ENCODE assay signal across 8 cellular contexts in the genomic region with DNA sequence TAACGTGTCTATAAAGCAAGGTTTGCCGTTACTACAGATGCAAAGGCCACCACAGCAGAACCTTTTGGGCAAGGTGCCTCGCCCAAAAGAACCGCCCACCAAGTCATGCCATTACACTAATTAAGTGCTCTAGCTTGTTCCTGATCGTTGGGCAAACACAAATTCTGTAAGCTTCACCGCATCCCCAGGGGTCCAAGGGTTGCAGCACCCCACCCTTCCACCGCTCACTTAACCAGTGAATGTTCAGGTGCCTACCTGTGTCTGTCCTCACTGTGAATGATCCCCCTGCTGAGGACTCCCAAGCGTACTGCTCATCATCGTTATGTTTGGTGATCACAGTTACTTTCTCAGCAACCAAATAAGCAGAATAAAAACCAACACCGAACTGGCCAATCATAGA. TPM values are rescaled to one million over a fixed set of nuclear protein-coding genes. Genes with fewer than 3 reads are reported as not detected.
A peak's percentile ranks its signal among the peaks of the same experiment; 100 is the strongest.
DNase-seq lines count a peak whose midpoint lies in the region; ATAC-seq, FAIRE-seq and TF ChIP-seq lines count a peak whose summit lies in the region.

No MANE protein-coding gene starts in this region.

- no peak for TF ChIP-seq CTCF in GM06990 (IDR thresholded peaks at IDR 0.05; ENCODE audit: insufficient read depth, low read length, poor library complexity, severe bottlenecking)
- no peak for TF ChIP-seq CTCF in PC-3 (conservative IDR thresholded peaks at IDR 0.05; ENCODE audit: low read depth, low read length)
- TF ChIP-seq CTCF in progenitor cell of endocrine pancreas (IDR thresholded peaks at IDR 0.05; ENCODE audit: unreplicated experiment) = no peak

- H3K27ac ChIP-seq in PC-3 (ENCODE audit: low read length) (no peak overlapping the region), aorta (ENCODE audit: low read depth in 1 of 2, low read length in 2 of 2) (no peak overlapping the region)

- intact Hi-C loops in PC-3 (cut with micrococcal nuclease) (no loop called here), aorta (cut with DNase I) (loop anchor here (5.0 to 10.0 kb wide), 2 partner anchors 123 to 229 kb away; partner anchors contain the start of genes ZNF839 (in 2 of the 2) and DYNC1H1 (in 1 of the 2))

- H3K27me3 ChIP-seq in GM06990 (replicated peaks; ENCODE audit: control insufficient read depth, insufficient read depth, low read length) = no peaks in the 10 kb centered on the region
- H3K27me3 ChIP-seq in PC-3 (ENCODE audit: low read length) = no peaks in the 10 kb centered on the region
- H3K27me3 ChIP-seq in aorta (ENCODE audit: control insufficient read depth in 1 of 2, insufficient read depth in 2 of 2, low read length in 1 of 2) = peaks cover 0 to 2% of the 10 kb centered on the region in 2 donors

- TF ChIP-seq POLR2A in erythroblast (IDR thresholded peaks at IDR 0.05; ENCODE audit: low read length) = no peak

- POLR2A ChIA-PET in PC-3 (lab: Charles Lee; ENCODE audit: unreplicated experiment) = interaction anchor here (0.6 kb wide), 1 partner anchor 49 kb away, joined by 3 read pairs; no protein-coding TSS in a partner anchor

- CTCF ChIA-PET in PC-3 (lab: Charles Lee) = interaction anchor here (1.3 kb wide), 1 partner anchor 10 kb away, joined by 3 read pairs; no protein-coding TSS in a partner anchor

- no peak for DNase-seq in GM06990 (ENCODE audit: extremely low read depth, insufficient read length)
- DNase-seq in PC-3 = peak; percentile 15
- DNase-seq in erythroblast (lab: John Stamatoyannopoulos, UW) = peak; percentile 44 to 66
- no peak for DNase-seq in progenitor cell of endocrine pancreas (ENCODE audit: low spot score, unreplicated experiment)
- no peak for DNase-seq in aorta
- DNase-seq in urothelium cell line (ENCODE audit: low spot score) = no peak
- no peak for DNase-seq in NCI-H524 (lab: John Stamatoyannopoulos, UW)
- DNase-seq in activated CD4-positive, alpha-beta T cell treated with anti-CD3 and anti-CD28 coated beads for 4 hours = no peak

- H3K36me3 ChIP-seq in GM06990 (ENCODE audit: control insufficient read depth, insufficient read depth, low read length) (peaks cover 19% of the 10 kb centered on the region), PC-3 (ENCODE audit: low read depth, low read length) (peaks cover 58% of the 10 kb centered on the region), aorta (ENCODE audit: control insufficient read depth in 1 of 2, insufficient read depth in 2 of 2, low read length in 1 of 2) (peaks cover 3 to 5% of the 10 kb centered on the region in 2 donors)

- H3K4me1 Mint-ChIP-seq in progenitor cell of endocrine pancreas (ENCODE audit: low read depth) = peaks cover 56% of the 10 kb centered on the region

- H3K4me2 ChIP-seq in PC-3 (ENCODE audit: low read length) = peak overlapping the region; percentile 94

- H3K27me3 Mint-ChIP-seq in progenitor cell of endocrine pancreas = no peaks in the 10 kb centered on the region

- H2AFZ ChIP-seq in PC-3 (ENCODE audit: low read length) = no peak overlapping the region

- H3F3A ChIP-seq in PC-3 (ENCODE audit: low read length, unreplicated experiment) = peaks cover 20% of the 10 kb centered on the region

- H4K20me1 ChIP-seq in PC-3 (ENCODE audit: low read length) = peaks cover 58% of the 10 kb centered on the region

- H3K4me1 ChIP-seq in PC-3 (ENCODE audit: insufficient read depth, low read length) (peaks cover 35% of the 10 kb centered on the region), aorta (ENCODE audit: control insufficient read depth in 1 of 2, insufficient read depth in 2 of 2, low read length in 2 of 2) (peaks cover 0 to 2% of the 10 kb centered on the region in 2 donors)

- no TSS peak for BruUV-seq in PC-3 (replicated peaks; lab: Mats Ljungman, UMichigan)

- peak overlapping the region; percentile 87 for H3K4me3 Mint-ChIP-seq in progenitor cell of endocrine pancreas (ENCODE audit: low read depth)

- H3K9me3 ChIP-seq in PC-3 (ENCODE audit: low read length) (no peaks in the 10 kb centered on the region), aorta (ENCODE audit: control insufficient read depth, low read length) (no peaks in the 10 kb centered on the region)

- H3K27ac Mint-ChIP-seq in progenitor cell of endocrine pancreas = peak overlapping the region; percentile 98

- peaks cover 62% of the 10 kb centered on the region for H3K79me2 ChIP-seq in PC-3 (ENCODE audit: low read length)

- peak overlapping the region; percentile 91 for H3K9ac ChIP-seq in PC-3 (ENCODE audit: low read length)

- no peak for FAIRE-seq in urothelium cell line (lab: Jason Lieb, UNC)

- H3K4me3 ChIP-seq in GM06990 (replicated peaks; ENCODE audit: low read depth, low read length) (peak overlapping the region; percentile 85), PC-3 (ENCODE audit: low read length) (peak overlapping the region; percentile 86), aorta (ENCODE audit: low read length in 2 of 2) (peak overlapping the region in 1 of 2 donors; percentile 2)

- no peaks in the 10 kb centered on the region for H3K9me3 Mint-ChIP-seq in progenitor cell of endocrine pancreas (ENCODE audit: low read depth)

- no peaks in the 10 kb centered on the region for H3K9me2 ChIP-seq in PC-3 (replicated peaks; ENCODE audit: low read length)

- peaks cover 55% of the 10 kb centered on the region for H3K36me3 Mint-ChIP-seq in progenitor cell of endocrine pancreas (ENCODE audit: insufficient read depth)

- WGBS in aorta, 2 donors = 35 to 38% methylated on average over 10 of the region's 10 CpGs

- ATAC-seq in PC-3 = no peak
- no peak for ATAC-seq in aorta (ENCODE audit: low FRiP score)

RNA-seq across cellular contexts. Expression of gene HSP90AA1, which starts 1.3 kb away (rescaled TPM):
- total RNA-seq in PC-3 (2014; rRNA removed) (671 and 785 TPM in 2 replicates), progenitor cell of endocrine pancreas (796 and 811 TPM in 2 replicates), aorta (100 to 1,000 TPM; 254 to 379 TPM)
- polyA plus RNA-seq in aorta = 100 to 1,000 TPM; 189 to 272 TPM

RNA-seq across cellular contexts. Expression of gene WDR20, which starts 54.2 kb away (rescaled TPM):
- total RNA-seq in PC-3 (2014; rRNA removed) = 23.7 and 24.2 TPM in 2 replicates
- 34.6 and 34.9 TPM in 2 replicates for total RNA-seq in progenitor cell of endocrine pancreas
- total RNA-seq in aorta = 10 to 100 TPM; 27.5 to 35.0 TPM
- 10 to 100 TPM in 1 of 2 donors, 1 to 10 TPM in 1; 6.6 to 15.1 TPM for polyA plus RNA-seq in aorta

Comparison
In these comparisons a context has a peak if more than half of its experiments do, and no peak if none do; other contexts are left out.
1. DNase-seq: peak in PC-3 (single experiment) and erythroblast (2 of 2); none in GM06990 (single experiment), progenitor cell of endocrine pancreas (single experiment), aorta (0 of 2), urothelium cell line (single experiment), NCI-H524 (0 of 2) and activated CD4-positive, alpha-beta T cell treated with anti-CD3 and anti-CD28 coated beads for 4 hours (0 of 2).